ENCODE assay signal across 13 cellular contexts in genomic region chrX:39595977-39596376, GRCh38.
DNase-seq lines count a peak whose midpoint lies in the region; ATAC-seq lines count a peak whose summit lies in the region.
"Had no signal": no experiment of that assay in that cellular context is flagged by ENCODE, and none has a peak within 500 bp of the region (broad histone marks: within the 10 kb centered on the region; RNA-seq: fewer than 3 reads in every experiment).

No MANE protein-coding gene starts in this region.

- ATAC-seq in activated T-helper 17 cell treated with anti-CD3 and anti-CD28 coated beads, Interleukin-2, amount 50 U/mL, for 72 hours (replicated peaks): peak; percentile 77

- DNase-seq in activated CD4-positive, alpha-beta T cell treated with anti-CD3 and anti-CD28 coated beads for 48 hours: peak; percentile 31
- no peak for DNase-seq in activated CD4-positive, alpha-beta T cell treated with anti-CD3 and anti-CD28 coated beads for 4 hours
- peak; percentile 46 for DNase-seq in activated naive CD4-positive, alpha-beta T cell treated with anti-CD3 and anti-CD28 coated beads for 36 hours
- DNase-seq in activated naive CD4-positive, alpha-beta T cell treated with anti-CD3 and anti-CD28 coated beads, Interleukin-2, amount 10 ng/mL, durations not matched to agents 7 days and 5 days: no peak
- DNase-seq in DMS114 treated with DMSO at 0.1 percent for 48 hours (lab: John Stamatoyannopoulos, UW; ENCODE audit: unreplicated experiment): no peak
- DNase-seq: 8988T; AML-193; Caco-2; CD8-positive, alpha-beta memory T cell; DMS53; GF-D8 had no signal

- no peaks in the 10 kb centered on the region for H3K27me3 Mint-ChIP-seq in activated naive CD4-positive, alpha-beta T cell treated with anti-CD3 and anti-CD28 coated beads for 36 hours (ENCODE audit: low read depth)
- no peaks in the 10 kb centered on the region for H3K27me3 Mint-ChIP-seq in activated naive CD4-positive, alpha-beta T cell treated with anti-CD3 and anti-CD28 coated beads, Interleukin-2, amount 10 ng/mL, durations not matched to agents 7 days and 5 days
- H3K27me3 Mint-ChIP-seq in activated T-helper 17 cell treated with anti-CD3 and anti-CD28 coated beads, Interleukin-2, amount 50 U/mL, for 72 hours: no peaks in the 10 kb centered on the region
- no peaks in the 10 kb centered on the region for H3K27me3 Mint-ChIP-seq in stimulated activated naive CD8-positive, alpha-beta T cell treated with anti-CD3 and anti-CD28 coated beads, Interleukin-15, Interleukin-2, amounts not matched to agents 100 ng/mL and 50 ng/mL, for 24 hours

- H3K36me3 Mint-ChIP-seq in activated naive CD4-positive, alpha-beta T cell treated with anti-CD3 and anti-CD28 coated beads for 36 hours (ENCODE audit: low read depth): no peaks in the 10 kb centered on the region
- no peaks in the 10 kb centered on the region for H3K36me3 Mint-ChIP-seq in activated naive CD4-positive, alpha-beta T cell treated with anti-CD3 and anti-CD28 coated beads, Interleukin-2, amount 10 ng/mL, durations not matched to agents 7 days and 5 days
- no peaks in the 10 kb centered on the region for H3K36me3 Mint-ChIP-seq in activated T-helper 17 cell treated with anti-CD3 and anti-CD28 coated beads, Interleukin-2, amount 50 U/mL, for 72 hours (ENCODE audit: low read depth)
- H3K36me3 Mint-ChIP-seq in stimulated activated naive CD8-positive, alpha-beta T cell treated with anti-CD3 and anti-CD28 coated beads, Interleukin-15, Interleukin-2, amounts not matched to agents 100 ng/mL and 50 ng/mL, for 24 hours (ENCODE audit: low read depth): no peaks in the 10 kb centered on the region
- H3K36me3 Mint-ChIP-seq: CD8-positive, alpha-beta memory T cell had no signal

- H3K4me3 Mint-ChIP-seq in activated naive CD4-positive, alpha-beta T cell treated with anti-CD3 and anti-CD28 coated beads for 36 hours: no peak overlapping the region
- H3K4me3 Mint-ChIP-seq in activated naive CD4-positive, alpha-beta T cell treated with anti-CD3 and anti-CD28 coated beads, Interleukin-2, amount 10 ng/mL, durations not matched to agents 7 days and 5 days: no peak overlapping the region
- H3K4me3 Mint-ChIP-seq in activated T-helper 17 cell treated with anti-CD3 and anti-CD28 coated beads, Interleukin-2, amount 50 U/mL, for 72 hours: no peak overlapping the region
- no peak overlapping the region for H3K4me3 Mint-ChIP-seq in stimulated activated naive CD8-positive, alpha-beta T cell treated with anti-CD3 and anti-CD28 coated beads, Interleukin-15, Interleukin-2, amounts not matched to agents 100 ng/mL and 50 ng/mL, for 24 hours
- H3K4me3 Mint-ChIP-seq: CD8-positive, alpha-beta memory T cell had no signal

- CTCF ChIA-PET in activated naive CD4-positive, alpha-beta T cell treated with anti-CD3 and anti-CD28 coated beads for 36 hours (lab: Charles Lee): no interaction called here
- CTCF ChIA-PET in activated naive CD4-positive, alpha-beta T cell treated with anti-CD3 and anti-CD28 coated beads, Interleukin-2, amount 10 ng/mL, durations not matched to agents 7 days and 5 days (lab: Charles Lee): no interaction called here

- H3K27ac Mint-ChIP-seq in activated naive CD4-positive, alpha-beta T cell treated with anti-CD3 and anti-CD28 coated beads for 36 hours: no peak overlapping the region
- no peak overlapping the region for H3K27ac Mint-ChIP-seq in activated naive CD4-positive, alpha-beta T cell treated with anti-CD3 and anti-CD28 coated beads, Interleukin-2, amount 10 ng/mL, durations not matched to agents 7 days and 5 days
- H3K27ac Mint-ChIP-seq in activated T-helper 17 cell treated with anti-CD3 and anti-CD28 coated beads, Interleukin-2, amount 50 U/mL, for 72 hours: no peak overlapping the region
- peak overlapping the region; percentile 48 for H3K27ac Mint-ChIP-seq in stimulated activated naive CD8-positive, alpha-beta T cell treated with anti-CD3 and anti-CD28 coated beads, Interleukin-15, Interleukin-2, amounts not matched to agents 100 ng/mL and 50 ng/mL, for 24 hours
- H3K27ac Mint-ChIP-seq: CD8-positive, alpha-beta memory T cell had no signal

- H3K9me3 Mint-ChIP-seq in activated naive CD4-positive, alpha-beta T cell treated with anti-CD3 and anti-CD28 coated beads for 36 hours: no peaks in the 10 kb centered on the region
- H3K9me3 Mint-ChIP-seq in activated naive CD4-positive, alpha-beta T cell treated with anti-CD3 and anti-CD28 coated beads, Interleukin-2, amount 10 ng/mL, durations not matched to agents 7 days and 5 days: no peaks in the 10 kb centered on the region
- no peaks in the 10 kb centered on the region for H3K9me3 Mint-ChIP-seq in activated T-helper 17 cell treated with anti-CD3 and anti-CD28 coated beads, Interleukin-2, amount 50 U/mL, for 72 hours
- no peaks in the 10 kb centered on the region for H3K9me3 Mint-ChIP-seq in stimulated activated naive CD8-positive, alpha-beta T cell treated with anti-CD3 and anti-CD28 coated beads, Interleukin-15, Interleukin-2, amounts not matched to agents 100 ng/mL and 50 ng/mL, for 24 hours
- H3K9me3 Mint-ChIP-seq: CD8-positive, alpha-beta memory T cell had no signal

- H3K4me1 Mint-ChIP-seq in activated naive CD4-positive, alpha-beta T cell treated with anti-CD3 and anti-CD28 coated beads for 36 hours (ENCODE audit: low read depth): peaks cover 6% of the 10 kb centered on the region
- no peaks in the 10 kb centered on the region for H3K4me1 Mint-ChIP-seq in activated naive CD4-positive, alpha-beta T cell treated with anti-CD3 and anti-CD28 coated beads, Interleukin-2, amount 10 ng/mL, durations not matched to agents 7 days and 5 days
- H3K4me1 Mint-ChIP-seq in activated T-helper 17 cell treated with anti-CD3 and anti-CD28 coated beads, Interleukin-2, amount 50 U/mL, for 72 hours: no peaks in the 10 kb centered on the region
- peaks cover 32% of the 10 kb centered on the region for H3K4me1 Mint-ChIP-seq in stimulated activated naive CD8-positive, alpha-beta T cell treated with anti-CD3 and anti-CD28 coated beads, Interleukin-15, Interleukin-2, amounts not matched to agents 100 ng/mL and 50 ng/mL, for 24 hours (ENCODE audit: low read depth)
- H3K4me1 Mint-ChIP-seq: CD8-positive, alpha-beta memory T cell had no signal

- intact Hi-C loops in activated naive CD4-positive, alpha-beta T cell treated with anti-CD3 and anti-CD28 coated beads for 36 hours (cut with micrococcal nuclease): no loop called here

Comparison
In these comparisons a context has a peak if more than half of its experiments do, and no peak if none do; other contexts are left out.
1. DNase-seq: peak in activated CD4-positive, alpha-beta T cell treated with anti-CD3 and anti-CD28 coated beads for 48 hours (single experiment) and activated naive CD4-positive, alpha-beta T cell treated with anti-CD3 and anti-CD28 coated beads for 36 hours (single experiment); none in activated CD4-positive, alpha-beta T cell treated with anti-CD3 and anti-CD28 coated beads for 4 hours (0 of 2), activated naive CD4-positive, alpha-beta T cell treated with anti-CD3 and anti-CD28 coated beads, Interleukin-2, amount 10 ng/mL, durations not matched to agents 7 days and 5 days (single experiment) and DMS114 treated with DMSO at 0.1 percent for 48 hours (single experiment).